1 cellular context compared by ENCODE assay signal in the genomic region with DNA sequence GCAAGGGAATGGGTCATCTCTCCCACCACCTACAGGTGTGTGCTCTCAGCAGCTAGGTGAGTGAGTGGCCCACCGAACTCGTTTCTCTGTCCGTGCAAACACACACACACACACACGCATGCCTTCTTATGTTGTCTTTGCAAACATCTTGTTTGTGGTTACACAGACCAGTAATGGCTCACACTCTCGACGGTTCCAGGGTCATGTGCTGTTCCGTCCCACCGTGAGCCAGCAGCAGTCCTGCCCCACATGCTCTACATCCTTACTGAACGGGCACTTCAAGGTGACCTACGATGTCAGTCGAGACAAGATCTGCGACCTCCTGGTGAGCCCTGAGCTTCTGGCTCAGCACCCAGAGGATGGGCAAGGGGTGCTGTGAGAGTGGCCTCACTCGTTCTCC.
TF ChIP-seq lines count a peak whose summit lies in the region.

No MANE protein-coding gene starts in this region.

TF ChIP-seq in HepG2, 621 proteins besides CTCF, POLR2A, EP300 and RAD21:
- TF ChIP-seq, protein P1, sequence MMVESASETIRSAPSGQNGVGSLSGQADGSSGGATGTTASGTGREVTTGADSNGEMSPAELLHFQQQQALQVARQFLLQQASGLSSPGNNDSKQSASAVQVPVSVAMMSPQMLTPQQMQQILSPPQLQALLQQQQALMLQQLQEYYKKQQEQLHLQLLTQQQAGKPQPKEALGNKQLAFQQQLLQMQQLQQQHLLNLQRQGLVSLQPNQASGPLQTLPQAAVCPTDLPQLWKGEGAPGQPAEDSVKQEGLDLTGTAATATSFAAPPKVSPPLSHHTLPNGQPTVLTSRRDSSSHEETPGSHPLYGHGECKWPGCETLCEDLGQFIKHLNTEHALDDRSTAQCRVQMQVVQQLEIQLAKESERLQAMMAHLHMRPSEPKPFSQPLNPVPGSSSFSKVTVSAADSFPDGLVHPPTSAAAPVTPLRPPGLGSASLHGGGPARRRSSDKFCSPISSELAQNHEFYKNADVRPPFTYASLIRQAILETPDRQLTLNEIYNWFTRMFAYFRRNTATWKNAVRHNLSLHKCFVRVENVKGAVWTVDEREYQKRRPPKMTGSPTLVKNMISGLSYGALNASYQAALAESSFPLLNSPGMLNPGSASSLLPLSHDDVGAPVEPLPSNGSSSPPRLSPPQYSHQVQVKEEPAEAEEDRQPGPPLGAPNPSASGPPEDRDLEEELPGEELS (CRISPR knock-in tag; IDR thresholded peaks at IDR 0.05) = peak; percentile 24; the same call in 1 of the 2 replicates
- 0 out of 2 replicates have a peak, but pooled peaks have one; percentile 37 for TF ChIP-seq ZBTB38 (CRISPR knock-in tag; IDR thresholded peaks at IDR 0.05)
- no peak for TF ChIP-seq ZBTB7B (CRISPR knock-in tag; IDR thresholded peaks at IDR 0.05)
- TF ChIP-seq ZNF143 (CRISPR knock-in tag; IDR thresholded peaks at IDR 0.05) = no peak
- 0 out of 2 replicates have a peak, but pooled peaks have one; percentile 16 for TF ChIP-seq RARA (CRISPR knock-in tag; IDR thresholded peaks at IDR 0.05)
- TF ChIP-seq, protein P2, sequence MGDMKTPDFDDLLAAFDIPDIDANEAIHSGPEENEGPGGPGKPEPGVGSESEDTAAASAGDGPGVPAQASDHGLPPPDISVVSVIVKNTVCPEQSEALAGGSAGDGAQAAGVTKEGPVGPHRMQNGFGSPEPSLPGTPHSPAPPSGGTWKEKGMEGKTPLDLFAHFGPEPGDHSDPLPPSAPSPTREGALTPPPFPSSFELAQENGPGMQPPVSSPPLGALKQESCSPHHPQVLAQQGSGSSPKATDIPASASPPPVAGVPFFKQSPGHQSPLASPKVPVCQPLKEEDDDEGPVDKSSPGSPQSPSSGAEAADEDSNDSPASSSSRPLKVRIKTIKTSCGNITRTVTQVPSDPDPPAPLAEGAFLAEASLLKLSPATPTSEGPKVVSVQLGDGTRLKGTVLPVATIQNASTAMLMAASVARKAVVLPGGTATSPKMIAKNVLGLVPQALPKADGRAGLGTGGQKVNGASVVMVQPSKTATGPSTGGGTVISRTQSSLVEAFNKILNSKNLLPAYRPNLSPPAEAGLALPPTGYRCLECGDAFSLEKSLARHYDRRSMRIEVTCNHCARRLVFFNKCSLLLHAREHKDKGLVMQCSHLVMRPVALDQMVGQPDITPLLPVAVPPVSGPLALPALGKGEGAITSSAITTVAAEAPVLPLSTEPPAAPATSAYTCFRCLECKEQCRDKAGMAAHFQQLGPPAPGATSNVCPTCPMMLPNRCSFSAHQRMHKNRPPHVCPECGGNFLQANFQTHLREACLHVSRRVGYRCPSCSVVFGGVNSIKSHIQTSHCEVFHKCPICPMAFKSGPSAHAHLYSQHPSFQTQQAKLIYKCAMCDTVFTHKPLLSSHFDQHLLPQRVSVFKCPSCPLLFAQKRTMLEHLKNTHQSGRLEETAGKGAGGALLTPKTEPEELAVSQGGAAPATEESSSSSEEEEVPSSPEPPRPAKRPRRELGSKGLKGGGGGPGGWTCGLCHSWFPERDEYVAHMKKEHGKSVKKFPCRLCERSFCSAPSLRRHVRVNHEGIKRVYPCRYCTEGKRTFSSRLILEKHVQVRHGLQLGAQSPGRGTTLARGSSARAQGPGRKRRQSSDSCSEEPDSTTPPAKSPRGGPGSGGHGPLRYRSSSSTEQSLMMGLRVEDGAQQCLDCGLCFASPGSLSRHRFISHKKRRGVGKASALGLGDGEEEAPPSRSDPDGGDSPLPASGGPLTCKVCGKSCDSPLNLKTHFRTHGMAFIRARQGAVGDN (CRISPR knock-in tag; IDR thresholded peaks at IDR 0.05) = peak; percentile 58
- no peak for TF ChIP-seq FOXP1 (IDR thresholded peaks at IDR 0.05)
- TF ChIP-seq FOXP1 (CRISPR knock-in tag; IDR thresholded peaks at IDR 0.05) = peak; percentile 52; the same call in 1 of the 2 replicates
- TF ChIP-seq, protein P3, sequence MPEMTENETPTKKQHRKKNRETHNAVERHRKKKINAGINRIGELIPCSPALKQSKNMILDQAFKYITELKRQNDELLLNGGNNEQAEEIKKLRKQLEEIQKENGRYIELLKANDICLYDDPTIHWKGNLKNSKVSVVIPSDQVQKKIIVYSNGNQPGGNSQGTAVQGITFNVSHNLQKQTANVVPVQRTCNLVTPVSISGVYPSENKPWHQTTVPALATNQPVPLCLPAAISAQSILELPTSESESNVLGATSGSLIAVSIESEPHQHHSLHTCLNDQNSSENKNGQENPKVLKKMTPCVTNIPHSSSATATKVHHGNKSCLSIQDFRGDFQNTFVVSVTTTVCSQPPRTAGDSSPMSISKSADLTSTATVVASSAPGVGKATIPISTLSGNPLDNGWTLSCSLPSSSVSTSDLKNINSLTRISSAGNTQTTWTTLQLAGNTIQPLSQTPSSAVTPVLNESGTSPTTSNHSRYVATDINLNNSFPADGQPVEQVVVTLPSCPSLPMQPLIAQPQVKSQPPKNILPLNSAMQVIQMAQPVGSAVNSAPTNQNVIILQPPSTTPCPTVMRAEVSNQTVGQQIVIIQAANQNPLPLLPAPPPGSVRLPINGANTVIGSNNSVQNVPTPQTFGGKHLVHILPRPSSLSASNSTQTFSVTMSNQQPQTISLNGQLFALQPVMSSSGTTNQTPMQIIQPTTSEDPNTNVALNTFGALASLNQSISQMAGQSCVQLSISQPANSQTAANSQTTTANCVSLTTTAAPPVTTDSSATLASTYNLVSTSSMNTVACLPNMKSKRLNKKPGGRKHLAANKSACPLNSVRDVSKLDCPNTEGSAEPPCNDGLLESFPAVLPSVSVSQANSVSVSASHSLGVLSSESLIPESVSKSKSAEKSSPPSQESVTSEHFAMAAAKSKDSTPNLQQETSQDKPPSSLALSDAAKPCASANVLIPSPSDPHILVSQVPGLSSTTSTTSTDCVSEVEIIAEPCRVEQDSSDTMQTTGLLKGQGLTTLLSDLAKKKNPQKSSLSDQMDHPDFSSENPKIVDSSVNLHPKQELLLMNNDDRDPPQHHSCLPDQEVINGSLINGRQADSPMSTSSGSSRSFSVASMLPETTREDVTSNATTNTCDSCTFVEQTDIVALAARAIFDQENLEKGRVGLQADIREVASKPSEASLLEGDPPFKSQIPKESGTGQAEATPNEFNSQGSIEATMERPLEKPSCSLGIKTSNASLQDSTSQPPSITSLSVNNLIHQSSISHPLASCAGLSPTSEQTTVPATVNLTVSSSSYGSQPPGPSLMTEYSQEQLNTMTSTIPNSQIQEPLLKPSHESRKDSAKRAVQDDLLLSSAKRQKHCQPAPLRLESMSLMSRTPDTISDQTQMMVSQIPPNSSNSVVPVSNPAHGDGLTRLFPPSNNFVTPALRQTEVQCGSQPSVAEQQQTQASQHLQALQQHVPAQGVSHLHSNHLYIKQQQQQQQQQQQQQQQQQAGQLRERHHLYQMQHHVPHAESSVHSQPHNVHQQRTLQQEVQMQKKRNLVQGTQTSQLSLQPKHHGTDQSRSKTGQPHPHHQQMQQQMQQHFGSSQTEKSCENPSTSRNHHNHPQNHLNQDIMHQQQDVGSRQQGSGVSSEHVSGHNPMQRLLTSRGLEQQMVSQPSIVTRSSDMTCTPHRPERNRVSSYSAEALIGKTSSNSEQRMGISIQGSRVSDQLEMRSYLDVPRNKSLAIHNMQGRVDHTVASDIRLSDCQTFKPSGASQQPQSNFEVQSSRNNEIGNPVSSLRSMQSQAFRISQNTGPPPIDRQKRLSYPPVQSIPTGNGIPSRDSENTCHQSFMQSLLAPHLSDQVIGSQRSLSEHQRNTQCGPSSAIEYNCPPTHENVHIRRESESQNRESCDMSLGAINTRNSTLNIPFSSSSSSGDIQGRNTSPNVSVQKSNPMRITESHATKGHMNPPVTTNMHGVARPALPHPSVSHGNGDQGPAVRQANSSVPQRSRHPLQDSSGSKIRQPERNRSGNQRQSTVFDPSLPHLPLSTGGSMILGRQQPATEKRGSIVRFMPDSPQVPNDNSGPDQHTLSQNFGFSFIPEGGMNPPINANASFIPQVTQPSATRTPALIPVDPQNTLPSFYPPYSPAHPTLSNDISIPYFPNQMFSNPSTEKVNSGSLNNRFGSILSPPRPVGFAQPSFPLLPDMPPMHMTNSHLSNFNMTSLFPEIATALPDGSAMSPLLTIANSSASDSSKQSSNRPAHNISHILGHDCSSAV (CRISPR knock-in tag; IDR thresholded peaks at IDR 0.05; ENCODE audit: borderline replicate concordance) = no peak
- 0 out of 2 replicates have a peak, but pooled peaks have one; percentile 18 for TF ChIP-seq SALL1 (CRISPR knock-in tag; IDR thresholded peaks at IDR 0.05)
- no peak for TF ChIP-seq KLF12 (CRISPR knock-in tag; IDR thresholded peaks at IDR 0.05; ENCODE audit: borderline replicate concordance)
- 0 out of 2 replicates have a peak, but pooled peaks have one; percentile 20 for TF ChIP-seq GATAD2A (CRISPR knock-in tag; IDR thresholded peaks at IDR 0.05)
- no peak for TF ChIP-seq SMARCC2 (IDR thresholded peaks at IDR 0.05)
- TF ChIP-seq, protein P4, sequence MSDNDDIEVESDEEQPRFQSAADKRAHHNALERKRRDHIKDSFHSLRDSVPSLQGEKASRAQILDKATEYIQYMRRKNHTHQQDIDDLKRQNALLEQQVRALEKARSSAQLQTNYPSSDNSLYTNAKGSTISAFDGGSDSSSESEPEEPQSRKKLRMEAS (IDR thresholded peaks at IDR 0.05) = peak; percentile 19; the same call in 1 of the 2 replicates
